ENCODE assay signal across 2 cellular contexts in genomic region chr7:372546-372938, GRCh38.
TF ChIP-seq lines count a peak whose summit lies in the region.

No MANE protein-coding gene starts in this region.

TF ChIP-seq in GM23338, 12 proteins besides CTCF, POLR2A, EP300 and RAD21:
- no peak for TF ChIP-seq JUNB (IDR thresholded peaks at IDR 0.05; ENCODE audit: unreplicated experiment)
- no peak for TF ChIP-seq ZNF114 (CRISPR knock-in tag; IDR thresholded peaks at IDR 0.05)
- no peak for TF ChIP-seq EZH2phosphoT487 (IDR thresholded peaks at IDR 0.05; ENCODE audit: unreplicated experiment)
- no peak for TF ChIP-seq ETS1 (IDR thresholded peaks at IDR 0.05)
- no peak for TF ChIP-seq REST (IDR thresholded peaks at IDR 0.05; ENCODE audit: unreplicated experiment)
- TF ChIP-seq CREB1 (CRISPR knock-in tag; IDR thresholded peaks at IDR 0.05; ENCODE audit: low read depth): no peak
- TF ChIP-seq NANOG (IDR thresholded peaks at IDR 0.05; ENCODE audit: borderline replicate concordance): no peak
- TF ChIP-seq POLR2AphosphoS5 (IDR thresholded peaks at IDR 0.05; ENCODE audit: low read depth): no peak
- no peak for TF ChIP-seq ZNF462 (CRISPR knock-in tag; IDR thresholded peaks at IDR 0.05)
- no peak for TF ChIP-seq ZNF331 (CRISPR knock-in tag; IDR thresholded peaks at IDR 0.05; ENCODE audit: low read depth)
- no peak for TF ChIP-seq STAT1 (IDR thresholded peaks at IDR 0.05; ENCODE audit: unreplicated experiment)
- TF ChIP-seq EZH2 (IDR thresholded peaks at IDR 0.05; ENCODE audit: low read depth, unreplicated experiment): no peak
TF ChIP-seq in GM23338: peak in this region for 0.

TF ChIP-seq in HepG2, 621 proteins besides CTCF, POLR2A, EP300 and RAD21:
- 0 out of 2 replicates have a peak, but pooled peaks have one; percentile 48 for TF ChIP-seq EEA1 (CRISPR knock-in tag; IDR thresholded peaks at IDR 0.05; ENCODE audit: borderline replicate concordance)
- TF ChIP-seq EED (CRISPR knock-in tag; IDR thresholded peaks at IDR 0.05): 0 out of 2 replicates have a peak, but pooled peaks have one; percentile 44
- TF ChIP-seq IRF9 (CRISPR knock-in tag; IDR thresholded peaks at IDR 0.05; ENCODE audit: borderline replicate concordance): no peak
- peak; percentile 10 for TF ChIP-seq ZNF883 (CRISPR knock-in tag; IDR thresholded peaks at IDR 0.05; ENCODE audit: not compliant biosample characterization)
- no peak for TF ChIP-seq ATRX (CRISPR knock-in tag; IDR thresholded peaks at IDR 0.05; ENCODE audit: borderline replicate concordance)
- 0 out of 2 replicates have a peak, but pooled peaks have one; percentile 32 for TF ChIP-seq ZMYM2 (CRISPR knock-in tag; IDR thresholded peaks at IDR 0.05)
- peak; percentile 5; the same call in 1 of the 2 replicates for TF ChIP-seq ZSCAN21 (CRISPR knock-in tag; IDR thresholded peaks at IDR 0.05; ENCODE audit: borderline replicate concordance)
- 0 out of 2 replicates have a peak, but pooled peaks have one; percentile 7 for TF ChIP-seq HOXD1 (CRISPR knock-in tag; IDR thresholded peaks at IDR 0.05)
- TF ChIP-seq MAX (IDR thresholded peaks at IDR 0.05): peak; percentile 14
TF ChIP-seq in HepG2: peak in this region for 7.
